33 cellular contexts compared by ENCODE assay signal in genomic region chr4:11120435-11120834, GRCh38.
"Had no signal": no experiment of that assay in that cellular context is flagged by ENCODE, and none has a peak within 500 bp of the region (broad histone marks: within the 10 kb centered on the region; RNA-seq: fewer than 3 reads in every experiment).

No MANE protein-coding gene starts in this region.

- H3K9me3 ChIP-seq: adrenal gland, ascending aorta, body of pancreas, breast epithelium had no signal

- DNase-seq: activated effector memory CD4-positive, alpha-beta T cell treated with anti-CD3 and anti-CD28 coated beads, Interleukin-2, amount 50 U/mL, for 16 hours; activated effector memory CD4-positive, alpha-beta T cell treated with Interleukin-2 at 50 U/mL for 16 hours; activated gamma-delta T cell; activated gamma-delta T cell treated with Interleukin-2 at 50 U/mL for 16 hours; activated naive CD4-positive, alpha-beta T cell; activated naive CD4-positive, alpha-beta T cell treated with anti-CD3 and anti-CD28 coated beads for 36 hours; activated naive CD4-positive, alpha-beta T cell treated with anti-CD3 and anti-CD28 coated beads, Interleukin-2, amount 10 ng/mL, durations not matched to agents 7 days and 5 days; activated naive CD4-positive, alpha-beta T cell treated with anti-CD3 and anti-CD28 coated beads, Interleukin-2, amount 50 U/mL, for 16 hours; activated naive CD4-positive, alpha-beta T cell treated with Interleukin-2 at 50 U/mL for 16 hours; activated naive CD8-positive, alpha-beta T cell treated with anti-CD3 and anti-CD28 coated beads for 36 hours; activated naive CD8-positive, alpha-beta T cell treated with anti-CD3 and anti-CD28 coated beads, Interleukin-2, amount 10 ng/mL, durations not matched to agents 7 days and 5 days; activated naive CD8-positive, alpha-beta T cell treated with anti-CD3 and anti-CD28 coated beads, Interleukin-2, amount 50 U/mL, for 24 hours; activated T-cell treated with anti-CD3 and anti-CD28 coated beads, Interleukin-2, amount 50 U/mL, for 1 hour; activated T-cell treated with anti-CD3 and anti-CD28 coated beads, Interleukin-2, amount 50 U/mL, for 24 hours; activated T-cell treated with anti-CD3 and anti-CD28 coated beads, Interleukin-2, amount 50 U/mL, for 4 hours; activated T-cell treated with anti-CD3 and anti-CD28 coated beads, Interleukin-2, amount 50 U/mL, for 48 hours; activated T-cell treated with anti-CD3 and anti-CD28 coated beads, Interleukin-2, amount 50 U/mL, for 72 hours; adrenal gland; amniotic stem cell; amygdala; anterior cingulate cortex; aorta; body of pancreas; brain microvascular endothelial cell; caudate nucleus; central memory CD4-positive, alpha-beta T cell had no signal

- H3K36me3 ChIP-seq: adrenal gland, ascending aorta, brain microvascular endothelial cell, breast epithelium, cardiac muscle cell had no signal

- H3K27ac ChIP-seq: adrenal gland, ascending aorta, body of pancreas, brain microvascular endothelial cell, breast epithelium, cardiac muscle cell had no signal

- H3K27me3 ChIP-seq: adrenal gland, ascending aorta, body of pancreas, brain microvascular endothelial cell, breast epithelium, cardiac muscle cell had no signal

- H3K4me3 ChIP-seq: adrenal gland, ascending aorta, body of pancreas, breast epithelium, cardiac muscle cell had no signal

- FAIRE-seq: astrocyte, bronchial epithelial cell had no signal

- H3K4me1 ChIP-seq: adrenal gland, ascending aorta, body of pancreas, breast epithelium had no signal

- ATAC-seq: activated naive CD4-positive, alpha-beta T cell treated with anti-CD3 and anti-CD28 coated beads, Interleukin-2, amount 50 U/mL, for 72 hours; activated naive CD8-positive, alpha-beta T cell treated with anti-CD3 and anti-CD28 coated beads, Interleukin-2, amount 50 U/mL, for 24 hours; activated T-cell treated with anti-CD3 and anti-CD28 coated beads, Interleukin-2, amount 50 U/mL, for 4 hours; activated T-cell treated with anti-CD3 and anti-CD28 coated beads, Interleukin-2, amount 50 U/mL, for 72 hours; activated T-helper 17 cell treated with anti-CD3 and anti-CD28 coated beads, Interleukin-2, amount 50 U/mL, for 72 hours; body of pancreas had no signal
